In genomic region chr19:30584121-30584520, GRCh38 we compare ENCODE assay signal across 1 cellular context.
TF ChIP-seq lines count a peak whose summit lies in the region.

No MANE protein-coding gene starts in this region.

TF ChIP-seq in H1, 55 proteins besides CTCF, POLR2A, EP300 and RAD21:
- TF ChIP-seq KDM1A (IDR thresholded peaks at IDR 0.05; ENCODE audit: borderline replicate concordance, low read length) (no peak), CBX5 (IDR thresholded peaks at IDR 0.05; ENCODE audit: low read depth, low read length) (no peak), FOSL1 (IDR thresholded peaks at IDR 0.05; ENCODE audit: insufficient read depth, low read depth, low read length) (no peak)
